Comparison of ENCODE assay signal across 8 cellular contexts in genomic region chr10:114492351-114493037, GRCh38.
A peak's percentile ranks its signal among the peaks of the same experiment; 100 is the strongest.
DNase-seq lines count a peak whose midpoint lies in the region; ATAC-seq, FAIRE-seq and TF ChIP-seq lines count a peak whose summit lies in the region.

No MANE protein-coding gene starts in this region.

- no TSS peak for BruUV-seq in HepG2 (replicated peaks; lab: Mats Ljungman, UMichigan)

- in situ Hi-C loops in HepG2 (cut with HindIII; ENCODE audit: extremely low pct_ligation_motif_present, low pct_unique_long_range_greater_than_20kb): no loop called here

- H2AFZ ChIP-seq in HepG2 (ENCODE audit: low read length): no peak overlapping the region

- DNase-seq in HepG2 (ENCODE audit: low spot score) (no peak), right lobe of liver (no peak), NCI-H446 (lab: John Stamatoyannopoulos, UW) (peak; percentile 39 to 55), choroid plexus epithelial cell (ENCODE audit: low read depth) (peak; percentile 35), vagina (ENCODE audit: extremely low spot score in 2 of 2) (no peak), NCI-H2227 treated with DMSO at 0.1 percent for 48 hours (lab: John Stamatoyannopoulos, UW) (no peak), putamen (ENCODE audit: low spot score) (no peak), pons (ENCODE audit: low spot score) (no peak)

- FAIRE-seq in HepG2 (lab: Jason Lieb, UNC): no peak

- no peak overlapping the region for H3K9ac ChIP-seq in HepG2 (ENCODE audit: insufficient read depth, low read depth, low read length)

- no peaks in the 10 kb centered on the region for H3K27me3 ChIP-seq in HepG2 (ENCODE audit: control insufficient read depth in 1 of 2, insufficient read depth in 2 of 2, low read length in 2 of 2)
- H3K27me3 ChIP-seq in right lobe of liver: no peaks in the 10 kb centered on the region
- no peaks in the 10 kb centered on the region for H3K27me3 ChIP-seq in vagina

- POLR2A ChIA-PET in HepG2 (lab: Yijun Ruan, JAX): no interaction called here

- intact Hi-C loops in HepG2 (cut with micrococcal nuclease; ENCODE audit: unreplicated experiment): no loop called here
- intact Hi-C loops in right lobe of liver (cut with DNase I): no loop called here
- intact Hi-C loops in vagina (cut with DNase I): no loop called here

- TF ChIP-seq CTCF in HepG2 (CRISPR knock-in tag; IDR thresholded peaks at IDR 0.05): no peak
- TF ChIP-seq CTCF in right lobe of liver (IDR thresholded peaks at IDR 0.05): no peak
- TF ChIP-seq CTCF in choroid plexus epithelial cell (conservative IDR thresholded peaks at IDR 0.05; ENCODE audit: low read depth, low read length): no peak
- no peak for TF ChIP-seq CTCF in vagina (IDR thresholded peaks at IDR 0.05)

- H3K4me3 ChIP-seq in HepG2 (replicated peaks in 1 of 3; ENCODE audit: insufficient read depth in 1 of 3, low read depth in 2 of 3, low read length in 3 of 3) (no peak overlapping the region), right lobe of liver (no peak overlapping the region), choroid plexus epithelial cell (ENCODE audit: low read depth, low read length) (no peak overlapping the region), vagina (no peak overlapping the region)

- TF ChIP-seq EP300 in HepG2 (IDR thresholded peaks at IDR 0.05; ENCODE audit: low read depth in 2 of 2, low read length in 2 of 2): no peak
- no peak for TF ChIP-seq EP300 in HepG2 (CRISPR knock-in tag; IDR thresholded peaks at IDR 0.05; ENCODE audit: borderline replicate concordance)

- H3K4me1 ChIP-seq in HepG2 (ENCODE audit: insufficient read depth, low read length): peaks cover 64% of the 10 kb centered on the region
- H3K4me1 ChIP-seq in right lobe of liver: no peaks in the 10 kb centered on the region
- peaks cover 28% of the 10 kb centered on the region for H3K4me1 ChIP-seq in vagina

- CTCF ChIA-PET in HepG2 (lab: Yijun Ruan, JAX; ENCODE audit: low intra/inter-chr PET ratio, low total read pairs): no interaction called here

- H3K36me3 ChIP-seq in HepG2 (replicated peaks in 1 of 2; ENCODE audit: control insufficient read depth in 1 of 2, insufficient read depth in 2 of 2, low read length in 2 of 2): peaks cover 10 to 16% of the 10 kb centered on the region in 2 experiments
- H3K36me3 ChIP-seq in right lobe of liver: peaks cover 0 to 25% (median 2%) of the 10 kb centered on the region in 4 donors
- H3K36me3 ChIP-seq in vagina: peaks cover 0 to 4% of the 10 kb centered on the region in 2 donors

- H3K27ac ChIP-seq in HepG2 (ENCODE audit: extremely low read length, insufficient read depth, low read length) (peak overlapping the region; percentile 56), right lobe of liver (no peak overlapping the region), vagina (peak overlapping the region; percentile 69)

- peaks cover 62% of the 10 kb centered on the region for H3K79me2 ChIP-seq in HepG2 (ENCODE audit: insufficient read depth, low read length)

- H3K9me3 ChIP-seq in HepG2 (ENCODE audit: low read length): no peaks in the 10 kb centered on the region
- no peaks in the 10 kb centered on the region for H3K9me3 ChIP-seq in right lobe of liver
- H3K9me3 ChIP-seq in vagina: no peaks in the 10 kb centered on the region

- TF ChIP-seq RAD21 in HepG2 (CRISPR knock-in tag; IDR thresholded peaks at IDR 0.05): no peak

- ATAC-seq in HepG2 (no peak), right lobe of liver (no peak)

- 0 out of 2 replicates have a peak, but pooled peaks cover 4% of the 10 kb centered on the region for H4K20me1 ChIP-seq in HepG2 (ENCODE audit: insufficient read depth, low read length)

- 96% methylated on average over 4 of the region's 4 CpGs for WGBS in HepG2 (ENCODE audit: low lambda C conversion rate)
- WGBS in right lobe of liver (ENCODE audit: insufficient coverage, low coverage, low lambda C conversion rate, missing lambda C conversion rate): 62% methylated on average over 4 of the region's 4 CpGs

- no peak overlapping the region for H3K4me2 ChIP-seq in HepG2 (ENCODE audit: low read depth, low read length)

- TF ChIP-seq POLR2A in HepG2 (IDR thresholded peaks at IDR 0.05; ENCODE audit: insufficient read depth in 1 of 2, low read depth in 2 of 2, low read length in 2 of 2) (no peak), right lobe of liver (IDR thresholded peaks at IDR 0.05) (no peak), vagina (IDR thresholded peaks at IDR 0.05) (no peak)

TF ChIP-seq in HepG2, 621 proteins besides CTCF, POLR2A, EP300 and RAD21:
- peak; percentile 61 for TF ChIP-seq ZNF652 (CRISPR knock-in tag; IDR thresholded peaks at IDR 0.05; ENCODE audit: borderline replicate concordance, low read depth)
- no peak for TF ChIP-seq KAT7 (CRISPR knock-in tag; IDR thresholded peaks at IDR 0.05; ENCODE audit: borderline replicate concordance)

Comparison
In these comparisons a context has a peak if more than half of its experiments do, and no peak if none do; other contexts are left out.
1. H3K27ac ChIP-seq: peak in HepG2 (single experiment) and vagina (single experiment); none in right lobe of liver (0 of 3).
2. DNase-seq: peak in NCI-H446 (2 of 2) and choroid plexus epithelial cell (single experiment); none in HepG2 (single experiment), right lobe of liver (0 of 3), vagina (0 of 2), NCI-H2227 treated with DMSO at 0.1 percent for 48 hours (single experiment), putamen (single experiment) and pons (single experiment).